Comparison of ENCODE assay signal across 8 cellular contexts in genomic region chr6:12525276-12525675, GRCh38.
"Had no signal": no experiment of that assay in that cellular context is flagged by ENCODE, and none has a peak within 500 bp of the region (broad histone marks: within the 10 kb centered on the region; RNA-seq: fewer than 3 reads in every experiment).

No MANE protein-coding gene starts in this region.

- H3K4me3 ChIP-seq: GM12878 had no signal

- FAIRE-seq: G401.6, GM12878, GM12891, GM12892, GM18507, GM19239 had no signal

- DNase-seq: GDM1, GF-D8 had no signal
